In genomic region chr17:13509561-13509960, GRCh38 we compare ENCODE assay signal across 23 cellular contexts.
DNase-seq lines count a peak whose midpoint lies in the region; ATAC-seq and TF ChIP-seq lines count a peak whose summit lies in the region.
"Had no signal": no experiment of that assay in that cellular context is flagged by ENCODE, and none has a peak within 500 bp of the region (broad histone marks: within the 10 kb centered on the region; RNA-seq: fewer than 3 reads in every experiment).

No MANE protein-coding gene starts in this region.

- peak in 1 of 2 donors; percentile 66 for DNase-seq in cardiac muscle cell (ENCODE audit: low read depth in 1 of 2, low spot score in 1 of 2)
- DNase-seq in left ventricle myocardium inferior: no peak
- no peak for DNase-seq in adipocyte (ENCODE audit: low read depth)
- no peak for DNase-seq in spleen
- DNase-seq in GDM1 (lab: John Stamatoyannopoulos, UW): no peak
- DNase-seq in KBM-7: no peak
- DNase-seq: activated CD4-positive, alpha-beta T cell treated with anti-CD3 and anti-CD28 coated beads for 1 hour; activated CD8-positive, alpha-beta memory T cell treated with anti-CD3 and anti-CD28 coated beads for 24 hours; foreskin keratinocyte; GF-D8; GOT3; kidney; mesendoderm; naive thymus-derived CD4-positive, alpha-beta T cell; NCI-H1105; NCI-H510A; posterior cingulate gyrus; stimulated activated CD4-positive, alpha-beta T cell treated with anti-CD3 and anti-CD28 coated beads, Interleukin-2, amount 100 ng/mL, for 24 hours; stimulated activated naive CD4-positive, alpha-beta T cell had no signal

- peak; percentile 34 for ATAC-seq in gastroesophageal sphincter
- no peak for ATAC-seq in HG03139 (IDR thresholded peaks at IDR 0.05; ENCODE audit: unreplicated experiment)
- ATAC-seq: foreskin keratinocyte; naive thymus-derived CD4-positive, alpha-beta T cell had no signal

- H3K36me3 ChIP-seq in cardiac muscle cell: no peaks in the 10 kb centered on the region
- H3K36me3 ChIP-seq in left ventricle myocardium inferior: no peaks in the 10 kb centered on the region
- H3K36me3 ChIP-seq in adipocyte (ENCODE audit: control insufficient read depth, insufficient read depth, low read length, severe bottlenecking): no peaks in the 10 kb centered on the region
- H3K36me3 ChIP-seq in gastroesophageal sphincter: no peaks in the 10 kb centered on the region
- H3K36me3 ChIP-seq in spleen: no peaks in the 10 kb centered on the region
- H3K36me3 ChIP-seq: thoracic aorta had no signal

- H3K4me1 ChIP-seq in cardiac muscle cell (ENCODE audit: low read depth) (peaks cover 49% of the 10 kb centered on the region), left ventricle myocardium inferior (peaks cover 7% of the 10 kb centered on the region), adipocyte (ENCODE audit: control insufficient read depth, insufficient read depth, low read length) (peaks cover 19% of the 10 kb centered on the region), gastroesophageal sphincter (no peaks in the 10 kb centered on the region), spleen (peaks cover 0 to 28% (median 14%) of the 10 kb centered on the region in 6 donors)
- H3K4me1 ChIP-seq: foreskin keratinocyte had no signal

- H3K4me3 ChIP-seq in cardiac muscle cell (no peak overlapping the region), left ventricle myocardium inferior (no peak overlapping the region), adipocyte (ENCODE audit: low read length) (peak overlapping the region; percentile 65), gastroesophageal sphincter (no peak overlapping the region), spleen (no peak overlapping the region)
- H3K4me3 ChIP-seq: thoracic aorta had no signal

- H3K27me3 ChIP-seq in cardiac muscle cell (no peaks in the 10 kb centered on the region), left ventricle myocardium inferior (ENCODE audit: low read depth) (no peaks in the 10 kb centered on the region), adipocyte (replicated peaks; ENCODE audit: control insufficient read depth, insufficient read depth, low read length) (no peaks in the 10 kb centered on the region), gastroesophageal sphincter (peaks cover 6% of the 10 kb centered on the region), spleen (replicated peaks in 1 of 7) (no peaks in the 10 kb centered on the region)
- H3K27me3 ChIP-seq: foreskin keratinocyte had no signal

- no peak for TF ChIP-seq EP300 in gastroesophageal sphincter (IDR thresholded peaks at IDR 0.05)

- no peak for TF ChIP-seq POLR2A in gastroesophageal sphincter (IDR thresholded peaks at IDR 0.05)
- no peak for TF ChIP-seq POLR2A in spleen (IDR thresholded peaks at IDR 0.05)

- H3K9ac ChIP-seq in adipocyte (ENCODE audit: low read length): peak overlapping the region; percentile 61

- in situ Hi-C loops in KBM-7 (cut with MboI; ENCODE audit: low pct_unique_long_range_greater_than_20kb, low sequenced_read_pairs): no loop called here

- no peaks in the 10 kb centered on the region for H3K9me3 ChIP-seq in cardiac muscle cell (ENCODE audit: low read depth)
- H3K9me3 ChIP-seq in left ventricle myocardium inferior (replicated peaks): no peaks in the 10 kb centered on the region
- H3K9me3 ChIP-seq in adipocyte (ENCODE audit: control insufficient read depth, low read length): no peaks in the 10 kb centered on the region
- H3K9me3 ChIP-seq in gastroesophageal sphincter: no peaks in the 10 kb centered on the region
- no peaks in the 10 kb centered on the region for H3K9me3 ChIP-seq in spleen
- H3K9me3 ChIP-seq: thoracic aorta had no signal

- H3K27ac ChIP-seq in cardiac muscle cell: peak overlapping the region; percentile 34
- no peak overlapping the region for H3K27ac ChIP-seq in left ventricle myocardium inferior (replicated peaks)
- H3K27ac ChIP-seq in gastroesophageal sphincter: peak overlapping the region in 2 of 4 donors; percentile 43 to 49
- peak overlapping the region in 6 of 8 donors; percentile 25 to 64 (median 43) for H3K27ac ChIP-seq in spleen
- H3K27ac ChIP-seq: foreskin keratinocyte, RWPE1, thoracic aorta had no signal

- no peak for TF ChIP-seq CTCF in cardiac muscle cell (IDR thresholded peaks at IDR 0.05; ENCODE audit: low read depth, low read length)
- TF ChIP-seq CTCF in left ventricle myocardium inferior (IDR thresholded peaks at IDR 0.05; ENCODE audit: borderline replicate concordance): no peak
- no peak for TF ChIP-seq CTCF in gastroesophageal sphincter (IDR thresholded peaks at IDR 0.05)
- TF ChIP-seq CTCF in spleen (IDR thresholded peaks at IDR 0.05 in 8 of 11, conservative IDR thresholded peaks at IDR 0.05 in 3 of 11): no peak

- 31 to 39% methylated on average over 2 of the region's 2 CpGs for WGBS in gastroesophageal sphincter (ENCODE audit: low coverage in 1 of 2), 2 donors
- WGBS in spleen, 5 donors: 64 to 84% (median 79%) methylated on average over 2 of the region's 2 CpGs

- intact Hi-C loops in left ventricle myocardium inferior (cut with micrococcal nuclease) (no loop called here), spleen (cut with DNase I; ENCODE audit: low total_unique reads) (no loop called here)
